ENCODE assay signal across 23 cellular contexts in the genomic region with DNA sequence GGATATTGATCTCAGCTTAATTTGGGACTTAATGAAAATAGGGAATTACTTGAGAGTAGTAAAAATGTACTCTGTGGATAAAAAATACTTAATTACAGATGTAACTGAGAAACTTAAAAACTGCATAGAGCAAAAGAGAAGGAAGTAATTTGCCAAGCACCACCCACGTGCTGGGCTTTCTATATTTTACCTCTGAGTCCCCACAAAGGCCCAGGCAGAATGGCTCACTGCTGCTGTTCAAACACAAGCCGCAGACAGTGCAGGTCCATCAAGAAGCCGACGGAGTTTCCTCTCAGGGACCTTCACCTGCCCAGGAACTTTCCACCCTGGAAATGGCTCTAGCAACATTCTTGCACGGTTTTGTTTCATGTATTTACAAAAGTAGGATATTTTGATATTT.
"Had no signal": no experiment of that assay in that cellular context is flagged by ENCODE, and none has a peak within 500 bp of the region (broad histone marks: within the 10 kb centered on the region; RNA-seq: fewer than 3 reads in every experiment).

No MANE protein-coding gene starts in this region.

- H3K27me3 ChIP-seq: breast epithelium, dorsolateral prefrontal cortex, esophagus muscularis mucosa, tibial artery had no signal

- H3K27ac ChIP-seq: breast epithelium, dorsolateral prefrontal cortex, esophagus muscularis mucosa, tibial artery, WERI-Rb-1 had no signal

- ATAC-seq: activated T-cell treated with anti-CD3 and anti-CD28 coated beads, Interleukin-2, amount 50 U/mL, for 4 hours; left ventricle myocardium superior had no signal

- H3K9me3 Mint-ChIP-seq: central memory CD8-positive, alpha-beta T cell; stimulated activated naive CD8-positive, alpha-beta T cell treated with anti-CD3 and anti-CD28 coated beads, Interleukin-15, Interleukin-2, amounts not matched to agents 100 ng/mL and 50 ng/mL, for 24 hours had no signal

- H3K4me3 Mint-ChIP-seq: activated naive CD8-positive, alpha-beta T cell treated with anti-CD3 and anti-CD28 coated beads, Interleukin-2, amount 10 ng/mL, durations not matched to agents 7 days and 5 days; activated T-cell treated with anti-CD3 and anti-CD28 coated beads, Interleukin-2, amount 50 U/mL, for 4 hours; natural killer cell; stimulated activated naive CD8-positive, alpha-beta T cell treated with anti-CD3 and anti-CD28 coated beads, Interleukin-15, Interleukin-2, amounts not matched to agents 100 ng/mL and 50 ng/mL, for 24 hours; T-helper 2 cell treated with Interferon-gamma antibody and Interleukin-4, amounts not matched to agents 5 μg/mL and 100 μg/mL, for 36 hours had no signal

- H3K27ac Mint-ChIP-seq: activated naive CD8-positive, alpha-beta T cell treated with anti-CD3 and anti-CD28 coated beads, Interleukin-2, amount 10 ng/mL, durations not matched to agents 7 days and 5 days; stimulated activated naive CD8-positive, alpha-beta T cell treated with anti-CD3 and anti-CD28 coated beads, Interleukin-15, Interleukin-2, amounts not matched to agents 100 ng/mL and 50 ng/mL, for 24 hours; T-helper 2 cell treated with Interferon-gamma antibody and Interleukin-4, amounts not matched to agents 5 μg/mL and 100 μg/mL, for 36 hours had no signal

- DNase-seq: activated CD4-positive, alpha-beta T cell treated with anti-CD3 and anti-CD28 coated beads for 1 hour; activated CD4-positive, alpha-beta T cell treated with anti-CD3 and anti-CD28 coated beads, Interleukin-2, amount 50 U/mL, for 1 hour; activated CD8-positive, alpha-beta memory T cell treated with anti-CD3 and anti-CD28 coated beads, Interleukin-2, amount 50 U/mL, for 48 hours; activated naive CD4-positive, alpha-beta T cell treated with Interleukin-2 at 50 U/mL for 16 hours; activated naive CD8-positive, alpha-beta T cell treated with anti-CD3 and anti-CD28 coated beads, Interleukin-2, amount 10 ng/mL, durations not matched to agents 7 days and 5 days; activated T-cell treated with anti-CD3 and anti-CD28 coated beads, Interleukin-2, amount 50 U/mL, for 4 hours; amniotic stem cell; dorsolateral prefrontal cortex; hippocampal formation; left ventricle myocardium superior; midbrain; natural killer cell; retina; stimulated activated CD4-positive, alpha-beta T cell treated with anti-CD3 and anti-CD28 coated beads, Interleukin-4, amount 100 ng/mL, for 4 hours; substantia nigra; tibial artery; WERI-Rb-1 had no signal

- H3K27me3 Mint-ChIP-seq: central memory CD8-positive, alpha-beta T cell; progenitor cell of endocrine pancreas; stimulated activated naive CD8-positive, alpha-beta T cell treated with anti-CD3 and anti-CD28 coated beads, Interleukin-15, Interleukin-2, amounts not matched to agents 100 ng/mL and 50 ng/mL, for 24 hours had no signal

- H3K4me1 ChIP-seq: breast epithelium, esophagus muscularis mucosa, tibial artery had no signal

- H3K4me3 ChIP-seq: breast epithelium, dorsolateral prefrontal cortex, esophagus muscularis mucosa, tibial artery had no signal

- H3K36me3 ChIP-seq: breast epithelium, esophagus muscularis mucosa, tibial artery, WERI-Rb-1 had no signal
